In the genomic region with DNA sequence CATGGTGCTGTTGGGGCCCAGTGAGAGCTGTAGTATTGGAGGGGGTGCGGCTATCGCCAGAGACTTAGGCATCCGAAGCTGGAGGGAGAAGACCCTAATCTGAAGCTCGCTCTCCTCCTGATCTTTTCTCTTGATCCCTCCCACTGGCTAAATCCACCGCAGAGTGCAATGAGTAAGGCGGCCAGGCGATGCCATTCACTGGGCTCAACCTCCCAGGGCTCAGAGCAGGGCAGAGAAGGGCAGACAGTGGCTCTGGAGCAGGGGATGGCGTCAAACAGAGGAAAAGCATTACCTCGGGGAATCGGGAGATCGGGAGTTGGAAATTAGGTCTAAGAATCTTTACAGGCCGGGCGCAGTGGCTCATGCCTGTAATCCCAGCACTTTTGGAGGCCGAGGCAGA, we compare ENCODE assay signal across 1 cellular context.
TF ChIP-seq lines count a peak whose summit lies in the region.

No MANE protein-coding gene starts in this region.

TF ChIP-seq in H1, 55 proteins besides CTCF, POLR2A, EP300 and RAD21:
- TF ChIP-seq HDAC2 (IDR thresholded peaks at IDR 0.05; ENCODE audit: borderline replicate concordance in 1 of 2, low read depth in 2 of 2, low read length in 2 of 2) (no peak), CBX5 (IDR thresholded peaks at IDR 0.05; ENCODE audit: low read depth, low read length) (no peak), NRF1 (IDR thresholded peaks at IDR 0.05; ENCODE audit: low read depth, low read length) (no peak)
- TF ChIP-seq, protein P1, sequence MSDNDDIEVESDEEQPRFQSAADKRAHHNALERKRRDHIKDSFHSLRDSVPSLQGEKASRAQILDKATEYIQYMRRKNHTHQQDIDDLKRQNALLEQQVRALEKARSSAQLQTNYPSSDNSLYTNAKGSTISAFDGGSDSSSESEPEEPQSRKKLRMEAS (IDR thresholded peaks at IDR 0.05) = no peak
TF ChIP-seq in H1: peak in this region for 0.
